ENCODE assay signal across 10 cellular contexts in the genomic region with DNA sequence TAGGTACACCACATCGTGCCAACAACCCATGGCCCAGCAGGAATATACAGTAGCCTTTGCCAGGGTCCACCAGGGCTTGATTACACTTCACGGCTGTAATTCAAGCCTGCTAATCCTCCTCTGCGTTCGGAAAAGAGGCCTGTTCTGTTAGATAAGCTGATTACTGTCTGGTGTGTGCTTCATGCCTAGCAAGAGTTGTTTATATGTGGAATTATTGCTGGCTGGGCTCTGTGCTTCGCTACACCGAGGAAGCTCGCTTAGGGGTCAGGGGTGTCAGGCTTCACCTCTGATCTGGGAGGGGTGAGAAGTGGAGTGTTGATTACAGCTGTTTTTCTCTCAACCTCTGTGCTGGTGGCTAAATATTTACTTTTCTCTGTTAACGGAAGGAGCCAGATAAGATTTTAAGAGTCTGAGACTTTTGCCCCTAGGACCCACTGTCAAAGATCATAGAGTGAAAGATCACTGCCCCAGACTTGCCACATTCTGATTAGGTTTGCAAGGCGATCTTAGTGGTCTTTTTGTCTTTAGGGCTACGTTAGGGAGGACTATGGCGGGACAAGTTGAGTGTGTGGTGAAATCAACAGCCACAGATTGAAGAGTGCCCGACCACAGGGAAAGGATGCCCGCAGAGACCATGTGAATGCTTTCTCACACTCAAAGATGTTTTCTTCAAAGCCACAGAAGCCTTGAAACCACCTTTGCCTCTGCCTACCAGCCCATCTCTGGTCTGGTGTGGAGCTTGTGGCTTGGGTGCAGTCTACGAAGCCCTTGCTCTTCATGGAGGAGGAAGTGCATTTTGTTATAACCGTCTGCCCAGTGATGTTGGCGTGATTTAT.
DNase-seq lines count a peak whose midpoint lies in the region; ATAC-seq and TF ChIP-seq lines count a peak whose summit lies in the region.
"Had no signal": no experiment of that assay in that cellular context is flagged by ENCODE, and none has a peak within 500 bp of the region (broad histone marks: within the 10 kb centered on the region; RNA-seq: fewer than 3 reads in every experiment).

No MANE protein-coding gene starts in this region.

- no peak overlapping the region for H3K9ac ChIP-seq in trophoblast cell (ENCODE audit: low read length)

- ATAC-seq in HG02973 (IDR thresholded peaks at IDR 0.05; ENCODE audit: unreplicated experiment) (no peak), GM21619 (IDR thresholded peaks at IDR 0.05; ENCODE audit: unreplicated experiment) (no peak)

- no peak overlapping the region for H4K12ac ChIP-seq in trophoblast cell (ENCODE audit: low read depth, low read length)

- H3K23ac ChIP-seq in trophoblast cell (ENCODE audit: low read length), result no peak overlapping the region

- H2BK12ac ChIP-seq in trophoblast cell (ENCODE audit: low read length), result peak overlapping the region; percentile 95

- peaks cover 58% of the 10 kb centered on the region for H3K79me1 ChIP-seq in trophoblast cell (ENCODE audit: low read length)

- intact Hi-C loops in head of caudate nucleus (cut with DNase I), result no loop called here

- peak overlapping the region; percentile 67 for H3K4ac ChIP-seq in trophoblast cell (ENCODE audit: low read depth, low read length)

- WGBS in trophoblast cell (ENCODE audit: extremely low coverage, insufficient coverage, insufficient read length), result no CpG with 5 or more reads among the region's 16 CpGs

- H3K14ac ChIP-seq in trophoblast cell (ENCODE audit: low read length), result peak overlapping the region; percentile 95

- H3K18ac ChIP-seq in trophoblast cell (ENCODE audit: low read length), result peak overlapping the region; percentile 98

- H3K9me3 ChIP-seq in trophoblast cell (ENCODE audit: insufficient read depth, low read depth, low read length), result no peaks in the 10 kb centered on the region

- no peak for TF ChIP-seq CTCF in fibroblast of villous mesenchyme (IDR thresholded peaks at IDR 0.05; ENCODE audit: insufficient read depth, low read depth, low read length)

- H2AK5ac ChIP-seq in trophoblast cell (ENCODE audit: low read length), result peak overlapping the region; percentile 99

- H2BK120ac ChIP-seq in trophoblast cell (ENCODE audit: insufficient read depth, low read length, poor library complexity), result peak overlapping the region; percentile 96

- H3K27ac ChIP-seq in trophoblast cell (ENCODE audit: low read depth, low read length), result peak overlapping the region; percentile 79
- H3K27ac ChIP-seq: VCaP had no signal

- peak overlapping the region; percentile 98 for H2BK5ac ChIP-seq in trophoblast cell (ENCODE audit: low read depth, low read length, poor library complexity)

- peaks cover 15% of the 10 kb centered on the region for H3K79me2 ChIP-seq in trophoblast cell (ENCODE audit: control insufficient read depth, insufficient read depth, low read length, poor library complexity)

- H3K4me1 ChIP-seq in trophoblast cell (ENCODE audit: control insufficient read depth in 1 of 2, insufficient read depth in 2 of 2, low read length in 2 of 2), result peaks cover 33 to 47% of the 10 kb centered on the region in 2 experiments

- H3K4me3 ChIP-seq in fibroblast of villous mesenchyme (ENCODE audit: low read depth, low read length), result no peak overlapping the region
- H3K4me3 ChIP-seq in trophoblast cell (ENCODE audit: low read depth, low read length), result no peak overlapping the region

- no peaks in the 10 kb centered on the region for H3K27me3 ChIP-seq in trophoblast cell (ENCODE audit: insufficient read depth, low read length)

- DNase-seq in DMS53 (lab: John Stamatoyannopoulos, UW) (peak; percentile 64), NCI-H524 (lab: John Stamatoyannopoulos, UW) (peak; percentile 97), fibroblast of villous mesenchyme (ENCODE audit: low read depth) (peak; percentile 98), trophoblast cell (no peak), head of caudate nucleus (no peak)
- DNase-seq in activated CD8-positive, alpha-beta memory T cell treated with anti-CD3 and anti-CD28 coated beads, Interleukin-2, amount 50 U/mL, for 48 hours, result no peak
- DNase-seq: naive B cell had no signal

- H2AFZ ChIP-seq in trophoblast cell (ENCODE audit: insufficient read depth, low read length, poor library complexity), result no peak overlapping the region

- no peak overlapping the region for H3K4me2 ChIP-seq in trophoblast cell (ENCODE audit: low read length)

- H4K91ac ChIP-seq in trophoblast cell (ENCODE audit: low read depth, low read length), result peak overlapping the region; percentile 97

- H3K36me3 ChIP-seq in trophoblast cell (ENCODE audit: control insufficient read depth in 1 of 2, insufficient read depth in 2 of 2, low read length in 2 of 2), result no peaks in the 10 kb centered on the region

- H4K8ac ChIP-seq in trophoblast cell (ENCODE audit: low read depth, low read length), result peak overlapping the region; percentile 92

Comparison
In these comparisons a context has a peak if more than half of its experiments do, and no peak if none do; other contexts are left out.
1. DNase-seq: peak in DMS53 (single experiment), NCI-H524 (2 of 2) and fibroblast of villous mesenchyme (single experiment); none in trophoblast cell (0 of 2), activated CD8-positive, alpha-beta memory T cell treated with anti-CD3 and anti-CD28 coated beads, Interleukin-2, amount 50 U/mL, for 48 hours (single experiment) and head of caudate nucleus (0 of 42).